ENCODE assay signal across 22 cellular contexts in the genomic region with DNA sequence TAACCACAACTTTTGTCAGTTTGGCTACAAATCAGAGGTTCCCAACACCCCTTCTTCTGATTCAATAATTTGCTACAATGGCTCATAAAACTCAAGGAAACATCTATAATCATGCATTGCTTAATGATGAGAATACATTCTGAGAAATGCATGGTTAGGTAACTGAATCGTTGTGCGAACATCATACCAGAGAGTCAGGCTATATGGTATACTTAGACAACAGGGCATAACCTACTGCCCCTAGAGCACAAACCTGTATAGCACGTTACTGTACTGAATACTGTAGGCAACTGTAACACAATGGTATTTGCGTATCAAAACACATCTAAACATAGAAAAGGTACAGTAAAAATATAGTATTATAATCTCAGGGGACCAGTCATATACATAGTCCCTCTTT.
"Had no signal": no experiment of that assay in that cellular context is flagged by ENCODE, and none has a peak within 500 bp of the region (broad histone marks: within the 10 kb centered on the region; RNA-seq: fewer than 3 reads in every experiment).

No MANE protein-coding gene starts in this region.

- H3K27ac ChIP-seq: esophagus squamous epithelium, spleen, testis, transverse colon, uterus had no signal

- H3K27ac Mint-ChIP-seq: activated CD4-positive, alpha-beta memory T cell treated with anti-CD3 and anti-CD28 coated beads for 36 hours; activated CD4-positive, alpha-beta T cell treated with anti-CD3 and anti-CD28 coated beads, Interleukin-2, amount 10 ng/mL, durations not matched to agents 24 days and 14 days; activated T-helper 1 cell treated with anti-CD3 and anti-CD28 coated beads, Interleukin-12 subunit alpha, Interleukin-12 subunit beta, Interleukin-2, Interleukin-4 antibody, amounts not matched to agents 30 ng/mL and 10 ng/mL and 1 ng/mL, durations not matched to agents 14 hours and 24 hours and 36 hours; dendritic cell treated with granulocyte-macrophage colony-stimulating factor and Interleukin-4, amounts not matched to agents 40 ng/mL and 50 ng/mL, for 4 days; nephron had no signal

- H3K27me3 Mint-ChIP-seq: activated CD4-positive, alpha-beta memory T cell treated with anti-CD3 and anti-CD28 coated beads for 36 hours; activated CD4-positive, alpha-beta T cell treated with anti-CD3 and anti-CD28 coated beads, Interleukin-2, amount 10 ng/mL, durations not matched to agents 24 days and 14 days; dendritic cell treated with granulocyte-macrophage colony-stimulating factor and Interleukin-4, amounts not matched to agents 40 ng/mL and 50 ng/mL, for 4 days had no signal

- H3K4me1 Mint-ChIP-seq: nephron had no signal

- H3K36me3 ChIP-seq: transverse colon, uterus had no signal

- H3K4me3 Mint-ChIP-seq: activated CD4-positive, alpha-beta memory T cell treated with anti-CD3 and anti-CD28 coated beads for 36 hours; activated CD4-positive, alpha-beta T cell treated with anti-CD3 and anti-CD28 coated beads, Interleukin-2, amount 10 ng/mL, durations not matched to agents 24 days and 14 days; activated T-helper 1 cell treated with anti-CD3 and anti-CD28 coated beads, Interleukin-12 subunit alpha, Interleukin-12 subunit beta, Interleukin-2, Interleukin-4 antibody, amounts not matched to agents 30 ng/mL and 10 ng/mL and 1 ng/mL, durations not matched to agents 14 hours and 24 hours and 36 hours; dendritic cell treated with granulocyte-macrophage colony-stimulating factor and Interleukin-4, amounts not matched to agents 40 ng/mL and 50 ng/mL, for 4 days; nephron had no signal

- H3K9me3 ChIP-seq: esophagus squamous epithelium, spleen, testis, transverse colon, uterus had no signal

- H3K9me3 Mint-ChIP-seq: activated CD4-positive, alpha-beta memory T cell treated with anti-CD3 and anti-CD28 coated beads for 36 hours; activated CD4-positive, alpha-beta T cell treated with anti-CD3 and anti-CD28 coated beads, Interleukin-2, amount 10 ng/mL, durations not matched to agents 24 days and 14 days; activated T-helper 1 cell treated with anti-CD3 and anti-CD28 coated beads, Interleukin-12 subunit alpha, Interleukin-12 subunit beta, Interleukin-2, Interleukin-4 antibody, amounts not matched to agents 30 ng/mL and 10 ng/mL and 1 ng/mL, durations not matched to agents 14 hours and 24 hours and 36 hours; dendritic cell treated with granulocyte-macrophage colony-stimulating factor and Interleukin-4, amounts not matched to agents 40 ng/mL and 50 ng/mL, for 4 days had no signal

- DNase-seq: activated CD4-positive, alpha-beta memory T cell treated with anti-CD3 and anti-CD28 coated beads for 36 hours; activated CD4-positive, alpha-beta T cell treated with anti-CD3 and anti-CD28 coated beads, Interleukin-2, amount 10 ng/mL, durations not matched to agents 24 days and 14 days; activated CD8-positive, alpha-beta memory T cell treated with anti-CD3 and anti-CD28 coated beads, Interleukin-2, amount 50 U/mL, for 4 hours; activated gamma-delta T cell treated with Interleukin-2 at 50 U/mL for 16 hours; activated naive CD4-positive, alpha-beta T cell treated with anti-CD3 and anti-CD28 coated beads, Interleukin-2, amount 50 U/mL, for 16 hours; activated T-cell treated with anti-CD3 and anti-CD28 coated beads, Interleukin-2, amount 50 U/mL, for 1 hour; amygdala; caudate nucleus; esophagus squamous epithelium; foreskin melanocyte; left cardiac atrium; mammary epithelial cell; posterior cingulate gyrus; right cardiac atrium; spleen; stimulated activated naive CD4-positive, alpha-beta T cell; testis; transverse colon; uterus had no signal

- ATAC-seq: left cardiac atrium, right cardiac atrium had no signal

- H3K27me3 ChIP-seq: esophagus squamous epithelium, spleen, testis, transverse colon, uterus had no signal

- H3K4me1 ChIP-seq: testis had no signal

- H3K4me3 ChIP-seq: esophagus squamous epithelium, spleen, testis, transverse colon, uterus had no signal
